14 cellular contexts compared by ENCODE assay signal in genomic region chrX:42246814-42247213, GRCh38.
DNase-seq lines count a peak whose midpoint lies in the region; ATAC-seq, FAIRE-seq and TF ChIP-seq lines count a peak whose summit lies in the region.
"Had no signal": no experiment of that assay in that cellular context is flagged by ENCODE, and none has a peak within 500 bp of the region (broad histone marks: within the 10 kb centered on the region; RNA-seq: fewer than 3 reads in every experiment).

No MANE protein-coding gene starts in this region.

- POLR2A ChIA-PET in A549 (lab: Yijun Ruan, JAX): no interaction called here
- POLR2A ChIA-PET in activated CD4-positive, alpha-beta T cell treated with anti-CD3 and anti-CD28 coated beads, Interleukin-2, amount 10 ng/mL, durations not matched to agents 7 days and 5 days (lab: Charles Lee): no interaction called here

- H3K27me3 ChIP-seq in mammary epithelial cell (ENCODE audit: insufficient read depth, low read length): no peaks in the 10 kb centered on the region
- H3K27me3 ChIP-seq in lower lobe of right lung (ENCODE audit: low read depth): no peaks in the 10 kb centered on the region

- in situ Hi-C loops in mammary epithelial cell (cut with MboI; ENCODE audit: low sequenced_read_pairs in 2 of 2): no loop called here

- peaks cover 1% of the 10 kb centered on the region; the same call in 1 of the 2 replicates for H3K27me3 Mint-ChIP-seq in HFFc6 (ENCODE audit: insufficient read depth)
- H3K27me3 Mint-ChIP-seq in osteocyte (ENCODE audit: unreplicated experiment): no peaks in the 10 kb centered on the region
- no peaks in the 10 kb centered on the region for H3K27me3 Mint-ChIP-seq in activated CD4-positive, alpha-beta T cell treated with anti-CD3 and anti-CD28 coated beads, Interleukin-2, amount 10 ng/mL, durations not matched to agents 7 days and 5 days

- H3K4me3 ChIP-seq in A549: no peak overlapping the region
- H3K4me3 ChIP-seq in mammary epithelial cell (replicated peaks in 1 of 3; ENCODE audit: insufficient read depth in 1 of 3, low read depth in 2 of 3, low read length in 3 of 3): peak overlapping the region in 2 of 3 experiments; percentile 14 to 37
- peak overlapping the region; percentile 29 for H3K4me3 ChIP-seq in lower lobe of right lung

- dilution Hi-C loops in mammary epithelial cell (cut with HindIII; ENCODE audit: low sequenced_read_pairs): no loop called here

- H3K36me3 ChIP-seq in mammary epithelial cell (ENCODE audit: insufficient read depth, low read length) (no peaks in the 10 kb centered on the region), lower lobe of right lung (no peaks in the 10 kb centered on the region)

- TF ChIP-seq RAD21 in A549 (conservative IDR thresholded peaks at IDR 0.05 in 1 of 2, IDR thresholded peaks at IDR 0.05 in 1 of 2): no peak

- H3K27ac ChIP-seq in A549: no peak overlapping the region
- H3K27ac ChIP-seq in mammary epithelial cell (ENCODE audit: insufficient read depth, low read depth, low read length): no peak overlapping the region
- H3K27ac ChIP-seq in lower lobe of right lung: no peak overlapping the region

- H3K27ac Mint-ChIP-seq in HFFc6: no peak overlapping the region
- no peak overlapping the region for H3K27ac Mint-ChIP-seq in osteocyte (ENCODE audit: unreplicated experiment)
- H3K27ac Mint-ChIP-seq in activated CD4-positive, alpha-beta T cell treated with anti-CD3 and anti-CD28 coated beads, Interleukin-2, amount 10 ng/mL, durations not matched to agents 7 days and 5 days: no peak overlapping the region
- H3K27ac Mint-ChIP-seq: T-helper 1 cell treated with Interleukin-12 subunit alpha and Interleukin-12 subunit beta and Interleukin-4 antibody, amounts not matched to agents 30 μg/mL and 1 μg/mL, for 36 hours had no signal

- no peak overlapping the region for H3K9ac ChIP-seq in mammary epithelial cell (ENCODE audit: insufficient read depth, low read length)

- H3K9me3 ChIP-seq in A549 (no peaks in the 10 kb centered on the region), mammary epithelial cell (replicated peaks; ENCODE audit: insufficient read depth, low read length) (no peaks in the 10 kb centered on the region), lower lobe of right lung (no peaks in the 10 kb centered on the region)

- no peak for TF ChIP-seq POLR2A in A549 (IDR thresholded peaks at IDR 0.05; ENCODE audit: low read length)

- H3K9me3 Mint-ChIP-seq in HFFc6: no peaks in the 10 kb centered on the region; the same call in 1 of the 2 replicates
- H3K9me3 Mint-ChIP-seq in osteocyte (ENCODE audit: unreplicated experiment): peaks cover 7% of the 10 kb centered on the region
- H3K9me3 Mint-ChIP-seq in activated CD4-positive, alpha-beta T cell treated with anti-CD3 and anti-CD28 coated beads, Interleukin-2, amount 10 ng/mL, durations not matched to agents 7 days and 5 days: peaks cover 2% of the 10 kb centered on the region

- DNase-seq in A549 (ENCODE audit: low read depth in 1 of 2, low spot score in 1 of 2): no peak
- DNase-seq in HFFc6: no peak
- peak; percentile 27 for DNase-seq in mammary epithelial cell
- DNase-seq in lower lobe of right lung: peak; percentile 51
- DNase-seq in osteocyte (ENCODE audit: extremely low spot score, unreplicated experiment): no peak
- DNase-seq in occipital lobe (lab: John Stamatoyannopoulos, UW): no peak
- no peak for DNase-seq in left lobe of liver (ENCODE audit: low spot score)
- no peak for DNase-seq in activated CD4-positive, alpha-beta T cell treated with anti-CD3 and anti-CD28 coated beads, Interleukin-2, amount 10 ng/mL, durations not matched to agents 7 days and 5 days
- DNase-seq: activated gamma-delta T cell treated with Interleukin-2 at 50 U/mL for 16 hours, AML-193, foreskin fibroblast, GDM1 had no signal

- TF ChIP-seq EP300 in A549 (IDR thresholded peaks at IDR 0.05): no peak

- CTCF ChIA-PET in A549 (lab: Yijun Ruan, JAX): interaction anchor here (0.7 kb wide), 1 partner anchor 15 kb away, joined by 3 read pairs; no protein-coding TSS in a partner anchor
- CTCF ChIA-PET in mammary epithelial cell (lab: Charles Lee; ENCODE audit: low non-redundant PET): no interaction called here
- CTCF ChIA-PET in activated CD4-positive, alpha-beta T cell treated with anti-CD3 and anti-CD28 coated beads, Interleukin-2, amount 10 ng/mL, durations not matched to agents 7 days and 5 days (lab: Charles Lee): no interaction called here

- H3K36me3 Mint-ChIP-seq in HFFc6 (ENCODE audit: low read depth) (no peaks in the 10 kb centered on the region), osteocyte (ENCODE audit: unreplicated experiment) (no peaks in the 10 kb centered on the region)
- no peaks in the 10 kb centered on the region for H3K36me3 Mint-ChIP-seq in activated CD4-positive, alpha-beta T cell treated with anti-CD3 and anti-CD28 coated beads, Interleukin-2, amount 10 ng/mL, durations not matched to agents 7 days and 5 days (ENCODE audit: low read depth)

- H4K20me1 ChIP-seq in mammary epithelial cell (ENCODE audit: insufficient read depth, low read length): no peaks in the 10 kb centered on the region

- FAIRE-seq in A549 (lab: Jason Lieb, UNC): peak; percentile 7
- FAIRE-seq: islet of Langerhans had no signal

- H3K4me1 ChIP-seq in A549: no peaks in the 10 kb centered on the region
- H3K4me1 ChIP-seq in mammary epithelial cell (ENCODE audit: insufficient read depth, low read length): no peaks in the 10 kb centered on the region
- no peaks in the 10 kb centered on the region for H3K4me1 ChIP-seq in lower lobe of right lung

- ATAC-seq in A549: no peak
- ATAC-seq in lower lobe of right lung: peak; percentile 56
- no peak for ATAC-seq in left lobe of liver

- intact Hi-C loops in mammary epithelial cell (cut with micrococcal nuclease) (no loop called here), lower lobe of right lung (cut with DNase I) (no loop called here)

- BruUV-seq in mammary epithelial cell (replicated peaks; lab: Mats Ljungman, UMichigan): no TSS peak

- H3K4me3 Mint-ChIP-seq in HFFc6 (peak overlapping the region; percentile 19; the same call in 1 of the 2 replicates), osteocyte (ENCODE audit: unreplicated experiment) (no peak overlapping the region)
- H3K4me3 Mint-ChIP-seq in activated CD4-positive, alpha-beta T cell treated with anti-CD3 and anti-CD28 coated beads, Interleukin-2, amount 10 ng/mL, durations not matched to agents 7 days and 5 days: no peak overlapping the region
- H3K4me3 Mint-ChIP-seq: T-helper 1 cell treated with Interleukin-12 subunit alpha and Interleukin-12 subunit beta and Interleukin-4 antibody, amounts not matched to agents 30 μg/mL and 1 μg/mL, for 36 hours had no signal

- H2AFZ ChIP-seq in mammary epithelial cell (ENCODE audit: low read depth, low read length): peak overlapping the region; percentile 71

- H3K79me2 ChIP-seq in mammary epithelial cell (ENCODE audit: insufficient read depth, low read length): no peaks in the 10 kb centered on the region

- peak overlapping the region; percentile 33; the same call in 1 of the 3 replicates for H3K4me2 ChIP-seq in A549
- H3K4me2 ChIP-seq in mammary epithelial cell (ENCODE audit: insufficient read depth, low read depth, low read length): peak overlapping the region; percentile 55

- no peak for TF ChIP-seq CTCF in A549 (IDR thresholded peaks at IDR 0.05)
- no peak for TF ChIP-seq CTCF in HFFc6 (IDR thresholded peaks at IDR 0.05)
- no peak for TF ChIP-seq CTCF in mammary epithelial cell (conservative IDR thresholded peaks at IDR 0.05 in 1 of 2, IDR thresholded peaks at IDR 0.05 in 1 of 2; ENCODE audit: extremely low read depth in 1 of 2, insufficient read depth in 1 of 2, low read depth in 1 of 2, low read length in 2 of 2)
- no peak for TF ChIP-seq CTCF in lower lobe of right lung (IDR thresholded peaks at IDR 0.05)
- TF ChIP-seq CTCF in osteocyte (IDR thresholded peaks at IDR 0.05): no peak

- 6% methylated on average over 7 of the region's 7 CpGs for WGBS in A549 (ENCODE audit: missing lambda C conversion rate)
- WGBS in mammary epithelial cell (ENCODE audit: low coverage, missing lambda C conversion rate): 1% methylated on average over 7 of the region's 7 CpGs

- H3K4me1 Mint-ChIP-seq in HFFc6 (ENCODE audit: low read depth): no peaks in the 10 kb centered on the region
- no peaks in the 10 kb centered on the region for H3K4me1 Mint-ChIP-seq in osteocyte (ENCODE audit: unreplicated experiment)
- no peaks in the 10 kb centered on the region for H3K4me1 Mint-ChIP-seq in activated CD4-positive, alpha-beta T cell treated with anti-CD3 and anti-CD28 coated beads, Interleukin-2, amount 10 ng/mL, durations not matched to agents 7 days and 5 days

TF ChIP-seq in A549, 52 proteins besides CTCF, POLR2A, EP300 and RAD21 (continues in another document):
- TF ChIP-seq BHLHE40 (IDR thresholded peaks at IDR 0.05; ENCODE audit: low read depth, low read length) (no peak), CBX2 (IDR thresholded peaks at IDR 0.05; ENCODE audit: borderline replicate concordance, low read depth) (no peak), ESRRA (IDR thresholded peaks at IDR 0.05; ENCODE audit: borderline replicate concordance, low read length) (no peak), RFX5 (IDR thresholded peaks at IDR 0.05) (no peak), MAX (IDR thresholded peaks at IDR 0.05) (no peak), HOXB5 (CRISPR knock-in tag; IDR thresholded peaks at IDR 0.05) (no peak), HMGXB4 (CRISPR knock-in tag; IDR thresholded peaks at IDR 0.05; ENCODE audit: borderline replicate concordance) (no peak)

Comparison
In these comparisons a context has a peak if more than half of its experiments do, and no peak if none do; other contexts are left out.
1. ATAC-seq: peak in lower lobe of right lung (2 of 2); none in A549 (0 of 2) and left lobe of liver (single experiment).
2. DNase-seq: peak in mammary epithelial cell (single experiment) and lower lobe of right lung (single experiment); none in A549 (0 of 2), HFFc6 (single experiment), osteocyte (single experiment), occipital lobe (single experiment), left lobe of liver (single experiment) and activated CD4-positive, alpha-beta T cell treated with anti-CD3 and anti-CD28 coated beads, Interleukin-2, amount 10 ng/mL, durations not matched to agents 7 days and 5 days (single experiment).